23 cellular contexts compared by ENCODE assay signal in genomic region chr5:62577488-62577887, GRCh38.
"Had no signal": no experiment of that assay in that cellular context is flagged by ENCODE, and none has a peak within 500 bp of the region (broad histone marks: within the 10 kb centered on the region; RNA-seq: fewer than 3 reads in every experiment).

No MANE protein-coding gene starts in this region.

- H3K9me3 ChIP-seq: colonic mucosa, esophagus squamous epithelium, lower lobe of right lung, ovary, psoas muscle, sigmoid colon had no signal

- H3K4me1 ChIP-seq: colonic mucosa, esophagus squamous epithelium, lower lobe of right lung, psoas muscle, sigmoid colon had no signal

- FAIRE-seq: keratinocyte had no signal

- H3K27ac ChIP-seq: colonic mucosa, lower lobe of right lung, ovary, psoas muscle, sigmoid colon had no signal

- ATAC-seq: left ventricle myocardium superior; lower lobe of right lung; natural killer cell; psoas muscle; right cardiac atrium; stimulated activated memory B cell treated with anti-CD40 and anti-IgM and Interleukin-4, amounts not matched to agents 10 μg/mL and 1 μg/mL and 100 μg/mL, for 72 hours had no signal

- H3K4me3 Mint-ChIP-seq: dendritic cell treated with granulocyte-macrophage colony-stimulating factor and Interleukin-4, amounts not matched to agents 40 ng/mL and 50 ng/mL, for 4 days; endodermal cell; natural killer cell; stimulated activated memory B cell treated with anti-CD40 and anti-IgM and Interleukin-4, amounts not matched to agents 10 μg/mL and 1 μg/mL and 100 μg/mL, for 72 hours; stimulated activated naive CD8-positive, alpha-beta T cell treated with anti-CD3 and anti-CD28 coated beads, Interleukin-15, Interleukin-2, amounts not matched to agents 100 ng/mL and 50 ng/mL, for 24 hours; type B pancreatic cell had no signal

- H3K4me3 ChIP-seq: colonic mucosa, esophagus squamous epithelium, lower lobe of right lung, ovary, psoas muscle, sigmoid colon had no signal

- H3K9me3 Mint-ChIP-seq: dendritic cell treated with granulocyte-macrophage colony-stimulating factor and Interleukin-4, amounts not matched to agents 40 ng/mL and 50 ng/mL, for 4 days; endodermal cell; immature natural killer cell; natural killer cell; stimulated activated memory B cell treated with anti-CD40 and anti-IgM and Interleukin-4, amounts not matched to agents 10 μg/mL and 1 μg/mL and 100 μg/mL, for 72 hours; stimulated activated naive CD8-positive, alpha-beta T cell treated with anti-CD3 and anti-CD28 coated beads, Interleukin-15, Interleukin-2, amounts not matched to agents 100 ng/mL and 50 ng/mL, for 24 hours; type B pancreatic cell had no signal

- H3K27ac Mint-ChIP-seq: dendritic cell treated with granulocyte-macrophage colony-stimulating factor and Interleukin-4, amounts not matched to agents 40 ng/mL and 50 ng/mL, for 4 days; endodermal cell; stimulated activated memory B cell treated with anti-CD40 and anti-IgM and Interleukin-4, amounts not matched to agents 10 μg/mL and 1 μg/mL and 100 μg/mL, for 72 hours; stimulated activated naive CD8-positive, alpha-beta T cell treated with anti-CD3 and anti-CD28 coated beads, Interleukin-15, Interleukin-2, amounts not matched to agents 100 ng/mL and 50 ng/mL, for 24 hours; type B pancreatic cell had no signal

- H3K27me3 Mint-ChIP-seq: dendritic cell treated with granulocyte-macrophage colony-stimulating factor and Interleukin-4, amounts not matched to agents 40 ng/mL and 50 ng/mL, for 4 days; stimulated activated memory B cell treated with anti-CD40 and anti-IgM and Interleukin-4, amounts not matched to agents 10 μg/mL and 1 μg/mL and 100 μg/mL, for 72 hours; stimulated activated naive CD8-positive, alpha-beta T cell treated with anti-CD3 and anti-CD28 coated beads, Interleukin-15, Interleukin-2, amounts not matched to agents 100 ng/mL and 50 ng/mL, for 24 hours; type B pancreatic cell had no signal

- DNase-seq: colonic mucosa; effector CD8-positive, alpha-beta T cell; endodermal cell; erythroblast; esophagus squamous epithelium; hypothalamus; immature natural killer cell; left ventricle myocardium superior; lower lobe of right lung; natural killer cell; occipital lobe; ovary; posterior cingulate gyrus; psoas muscle; right cardiac atrium; sigmoid colon; stimulated activated CD4-positive, alpha-beta T cell treated with anti-CD3 and anti-CD28 coated beads, Interleukin-2, amount 100 ng/mL, for 24 hours; stimulated activated CD4-positive, alpha-beta T cell treated with anti-CD3 and anti-CD28 coated beads, Interleukin-4, amount 100 ng/mL, for 24 hours had no signal

- H3K27me3 ChIP-seq: colonic mucosa, esophagus squamous epithelium, ovary, sigmoid colon had no signal

- H3K36me3 Mint-ChIP-seq: immature natural killer cell, natural killer cell had no signal

- H3K36me3 ChIP-seq: colonic mucosa, lower lobe of right lung, ovary had no signal
